15 cellular contexts compared by ENCODE assay signal in genomic region chr1:11198851-11199628, GRCh38. TPM values are rescaled to one million over a fixed set of nuclear protein-coding genes. Genes with fewer than 3 reads are reported as not detected.
A peak's percentile ranks its signal among the peaks of the same experiment; 100 is the strongest.
DNase-seq lines count a peak whose midpoint lies in the region; ATAC-seq and TF ChIP-seq lines count a peak whose summit lies in the region.
"Had no signal": no experiment of that assay in that cellular context is flagged by ENCODE, and none has a peak within 500 bp of the region (broad histone marks: within the 10 kb centered on the region; RNA-seq: fewer than 3 reads in every experiment).

No MANE protein-coding gene starts in this region.

- ATAC-seq in GM21526 (IDR thresholded peaks at IDR 0.05; ENCODE audit: low FRiP score, unreplicated experiment) (no peak), GM23338 (no peak)
- ATAC-seq: stimulated activated naive CD8-positive, alpha-beta T cell treated with anti-CD3 and anti-CD28 coated beads, Interleukin-15, amount 100 ng/mL, for 72 hours had no signal

- H3K4me1 Mint-ChIP-seq in neural crest cell (peaks cover 26% of the 10 kb centered on the region), chondrocyte (ENCODE audit: low read depth) (peaks cover 5% of the 10 kb centered on the region), GM23338 (no peaks in the 10 kb centered on the region)
- H3K4me1 Mint-ChIP-seq: stimulated activated naive CD8-positive, alpha-beta T cell treated with anti-CD3 and anti-CD28 coated beads, Interleukin-15, amount 100 ng/mL, for 72 hours had no signal

- no peak overlapping the region for H2AFZ ChIP-seq in GM23338
- H2AFZ ChIP-seq: GM23248 had no signal

- no peak for TF ChIP-seq CTCF in neural crest cell (conservative IDR thresholded peaks at IDR 0.05)
- no peak for TF ChIP-seq CTCF in chondrocyte (IDR thresholded peaks at IDR 0.05)
- no peak for TF ChIP-seq CTCF in GM23338 (conservative IDR thresholded peaks at IDR 0.05; ENCODE audit: low read depth in 2 of 2)

- no peaks in the 10 kb centered on the region for H3K4me1 ChIP-seq in GM23338 (ENCODE audit: insufficient read depth)
- H3K4me1 ChIP-seq: ascending aorta, SJCRH30 had no signal

- H3K9me3 Mint-ChIP-seq in neural crest cell = no peaks in the 10 kb centered on the region
- H3K9me3 Mint-ChIP-seq in chondrocyte (ENCODE audit: low read depth) = no peaks in the 10 kb centered on the region
- H3K9me3 Mint-ChIP-seq in GM23338 = no peaks in the 10 kb centered on the region
- H3K9me3 Mint-ChIP-seq: activated T-helper 2 cell treated with anti-CD3 and anti-CD28 coated beads, Interferon-gamma antibody, Interleukin-2, Interleukin-4, amounts not matched to agents 10 μg/mL and 5 μg/mL and 100 μg/mL, durations not matched to agents 14 hours and 24 hours and 36 hours; stimulated activated naive CD8-positive, alpha-beta T cell treated with anti-CD3 and anti-CD28 coated beads, Interleukin-15, amount 100 ng/mL, for 72 hours had no signal

- H3K4me3 Mint-ChIP-seq in neural crest cell (no peak overlapping the region), chondrocyte (ENCODE audit: unreplicated experiment) (no peak overlapping the region), GM23338 (no peak overlapping the region)
- H3K4me3 Mint-ChIP-seq: stimulated activated naive CD8-positive, alpha-beta T cell treated with anti-CD3 and anti-CD28 coated beads, Interleukin-15, amount 100 ng/mL, for 72 hours had no signal

- H3K27ac ChIP-seq in GM23338 (ENCODE audit: low read depth) = no peak overlapping the region
- H3K27ac ChIP-seq: ascending aorta, GM23248, SJCRH30, skin epidermis had no signal

- H3K79me2 ChIP-seq in GM23338 (replicated peaks; ENCODE audit: insufficient read depth) = no peaks in the 10 kb centered on the region

- no peaks in the 10 kb centered on the region for H3F3A ChIP-seq in GM23338 (replicated peaks; ENCODE audit: low read depth)

- H3K4me3 ChIP-seq in GM23338 = no peak overlapping the region
- H3K4me3 ChIP-seq: ascending aorta, GM23248, SJCRH30, skin epidermis had no signal

- DNase-seq in DMS79 treated with DMSO at 0.1 percent for 48 hours (lab: John Stamatoyannopoulos, UW) (peak; percentile 31), NCI-H2171 (lab: John Stamatoyannopoulos, UW) (peak; percentile 87), cerebellar cortex (ENCODE audit: low spot score) (peak; percentile 98), neural crest cell (ENCODE audit: low read depth, low spot score) (no peak), chondrocyte (ENCODE audit: low spot score) (no peak), GM23338 (ENCODE audit: low spot score) (no peak), NCI-H526 treated with DMSO at 0.1 percent for 48 hours (lab: John Stamatoyannopoulos, UW) (no peak)
- DNase-seq: GM23248; mesenchymal stem cell; SJCRH30; stimulated activated naive CD8-positive, alpha-beta T cell treated with anti-CD3 and anti-CD28 coated beads, Interleukin-15, amount 100 ng/mL, for 72 hours had no signal

- H3K27me3 ChIP-seq in GM23338 (ENCODE audit: insufficient read depth) = no peaks in the 10 kb centered on the region
- H3K27me3 ChIP-seq: ascending aorta, SJCRH30 had no signal

- H3K9me2 ChIP-seq in GM23338 (ENCODE audit: insufficient read depth) = no peaks in the 10 kb centered on the region

- no peak overlapping the region for H3K4me2 ChIP-seq in GM23338

- peaks cover 4% of the 10 kb centered on the region; the same call in 1 of the 2 replicates for H4K20me1 ChIP-seq in GM23338 (replicated peaks; ENCODE audit: insufficient read depth)

- H3K27me3 Mint-ChIP-seq in neural crest cell (ENCODE audit: low read depth) (no peaks in the 10 kb centered on the region), chondrocyte (ENCODE audit: low read depth) (no peaks in the 10 kb centered on the region), GM23338 (ENCODE audit: insufficient read depth, low read depth, poor library complexity) (peaks cover 3% of the 10 kb centered on the region)
- H3K27me3 Mint-ChIP-seq: stimulated activated naive CD8-positive, alpha-beta T cell treated with anti-CD3 and anti-CD28 coated beads, Interleukin-15, amount 100 ng/mL, for 72 hours had no signal

- H3K36me3 ChIP-seq in GM23338 (ENCODE audit: insufficient read depth) = peaks cover 43% of the 10 kb centered on the region

- peak overlapping the region; percentile 76 for H3K27ac Mint-ChIP-seq in neural crest cell (ENCODE audit: unreplicated experiment)
- no peak overlapping the region for H3K27ac Mint-ChIP-seq in chondrocyte (ENCODE audit: unreplicated experiment)
- no peak overlapping the region; the same call in 1 of the 2 replicates for H3K27ac Mint-ChIP-seq in GM23338
- H3K27ac Mint-ChIP-seq: activated T-helper 2 cell treated with anti-CD3 and anti-CD28 coated beads, Interferon-gamma antibody, Interleukin-2, Interleukin-4, amounts not matched to agents 10 μg/mL and 5 μg/mL and 100 μg/mL, durations not matched to agents 14 hours and 24 hours and 36 hours; stimulated activated naive CD8-positive, alpha-beta T cell treated with anti-CD3 and anti-CD28 coated beads, Interleukin-15, amount 100 ng/mL, for 72 hours had no signal

- H3K36me3 Mint-ChIP-seq in neural crest cell (ENCODE audit: low read depth) (peaks cover 20% of the 10 kb centered on the region), chondrocyte (ENCODE audit: low read depth) (peaks cover 28% of the 10 kb centered on the region), GM23338 (ENCODE audit: low read depth) (peaks cover 49% of the 10 kb centered on the region)

TF ChIP-seq in GM23338, 12 proteins besides CTCF, POLR2A, EP300 and RAD21:
- TF ChIP-seq EZH2 (IDR thresholded peaks at IDR 0.05; ENCODE audit: low read depth, unreplicated experiment) = no peak

RNA-seq across cellular contexts. Expression of gene ANGPTL7, which starts 9.9 kb away (rescaled TPM):
- total RNA-seq in neural crest cell (0.14 and 0.20 TPM in 2 replicates), chondrocyte (0.15 TPM in 1 of 3 replicates, not detected in the others)
- total RNA-seq in GM23338 (2014; rRNA removed; shearing (Covaris generic)) = not detected in 2 replicates
- 0.13 TPM in 1 of 2 replicates, not detected in the other for polyA plus RNA-seq in GM23338 (2016; fragmentation: Nextera tagmentation; extraction: Ambion mirVana)
- total RNA-seq: activated T-helper 2 cell treated with anti-CD3 and anti-CD28 coated beads, Interferon-gamma antibody, Interleukin-2, Interleukin-4, amounts not matched to agents 10 μg/mL and 5 μg/mL and 100 μg/mL, durations not matched to agents 14 hours and 24 hours and 36 hours; GM23248; SJCRH30 had no signal
- polyA plus RNA-seq: GM23248 had no signal

Comparison
In these comparisons a context has a peak if more than half of its experiments do, and no peak if none do; other contexts are left out.
1. DNase-seq: peak in DMS79 treated with DMSO at 0.1 percent for 48 hours (single experiment), NCI-H2171 (single experiment) and cerebellar cortex (single experiment); none in neural crest cell (single experiment), chondrocyte (single experiment), GM23338 (single experiment) and NCI-H526 treated with DMSO at 0.1 percent for 48 hours (single experiment).